ENCODE assay signal across 19 cellular contexts in the genomic region with DNA sequence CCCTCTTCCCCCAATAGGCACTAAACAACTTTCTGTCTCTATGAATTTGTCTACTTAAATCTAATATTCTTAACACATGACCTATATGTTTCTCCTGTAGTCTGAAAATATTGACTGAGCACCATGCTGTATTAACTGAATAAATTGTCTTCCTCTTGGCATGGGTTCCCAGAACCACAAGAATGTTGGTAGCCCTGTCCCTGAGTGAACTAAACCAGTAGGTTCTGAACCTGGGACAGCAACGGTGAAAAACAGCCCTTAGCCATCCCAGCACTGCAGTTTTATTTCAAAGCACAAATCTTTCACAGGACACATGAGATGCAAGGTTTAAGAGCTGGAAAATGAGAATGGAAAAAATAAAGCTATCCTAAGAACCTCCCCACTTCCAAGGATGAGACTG. TPM values are rescaled to one million over a fixed set of nuclear protein-coding genes. Genes with fewer than 3 reads are reported as not detected.
DNase-seq lines count a peak whose midpoint lies in the region; ATAC-seq and TF ChIP-seq lines count a peak whose summit lies in the region.
"Had no signal": no experiment of that assay in that cellular context is flagged by ENCODE, and none has a peak within 500 bp of the region (broad histone marks: within the 10 kb centered on the region; RNA-seq: fewer than 3 reads in every experiment).

No MANE protein-coding gene starts in this region.

- no peak overlapping the region for H3K18ac ChIP-seq in mesenchymal stem cell (ENCODE audit: low read depth in 1 of 2, low read length in 2 of 2)

- H3K4me1 ChIP-seq in breast epithelium (no peaks in the 10 kb centered on the region), mesenchymal stem cell (ENCODE audit: control insufficient read depth, insufficient read depth, low read depth, low read length) (peaks cover 7% of the 10 kb centered on the region), tibial artery (peaks cover 0 to 33% (median 11%) of the 10 kb centered on the region in 4 donors)
- H3K4me1 ChIP-seq: BLaER1 treated with 17β-estradiol and CSF1 and Interleukin-3, amounts not matched to agents 10 nM and 100 nM; right atrium auricular region had no signal

- H3K79me1 ChIP-seq in mesenchymal stem cell (replicated peaks; ENCODE audit: low read length, poor library complexity, severe bottlenecking), result no peaks in the 10 kb centered on the region

- H3K14ac ChIP-seq in mesenchymal stem cell (ENCODE audit: low read length in 2 of 2), result no peak overlapping the region

- H2BK12ac ChIP-seq in mesenchymal stem cell (ENCODE audit: low read length in 2 of 2), result no peak overlapping the region

- H3K27ac ChIP-seq in breast epithelium (peak overlapping the region; percentile 63 to 66), mesenchymal stem cell (ENCODE audit: low read length, poor library complexity, severe bottlenecking) (peak overlapping the region; percentile 13), tibial artery (no peak overlapping the region)
- H3K27ac ChIP-seq: BLaER1 treated with 17β-estradiol and CSF1 and Interleukin-3, amounts not matched to agents 10 nM and 100 nM; right atrium auricular region; RWPE1 had no signal

- H2BK120ac ChIP-seq in mesenchymal stem cell (ENCODE audit: low read depth, low read length), result no peak overlapping the region

- TF ChIP-seq CTCF in LNCaP clone FGC (IDR thresholded peaks at IDR 0.05; ENCODE audit: control insufficient read depth, extremely low read depth, insufficient read depth), result no peak
- no peak for TF ChIP-seq CTCF in breast epithelium (IDR thresholded peaks at IDR 0.05)
- TF ChIP-seq CTCF in tibial artery (IDR thresholded peaks at IDR 0.05), result no peak

- H4K8ac ChIP-seq in mesenchymal stem cell (ENCODE audit: low read length), result no peak overlapping the region

- H3K9me3 ChIP-seq in breast epithelium, result no peaks in the 10 kb centered on the region
- H3K9me3 ChIP-seq in mesenchymal stem cell (ENCODE audit: control insufficient read depth, low read length), result no peaks in the 10 kb centered on the region
- no peaks in the 10 kb centered on the region for H3K9me3 ChIP-seq in tibial artery
- H3K9me3 ChIP-seq: right atrium auricular region had no signal

- H3K23ac ChIP-seq in mesenchymal stem cell (ENCODE audit: low read length in 2 of 2), result no peak overlapping the region

- H3K4me3 ChIP-seq in LNCaP clone FGC (ENCODE audit: low read depth, low read length), result no peak overlapping the region
- H3K4me3 ChIP-seq in breast epithelium, result no peak overlapping the region
- no peak overlapping the region for H3K4me3 ChIP-seq in mesenchymal stem cell (ENCODE audit: insufficient read depth in 1 of 2, low read depth in 1 of 2, low read length in 2 of 2)
- H3K4me3 ChIP-seq in tibial artery, result no peak overlapping the region
- H3K4me3 ChIP-seq: BLaER1 treated with 17β-estradiol and CSF1 and Interleukin-3, amounts not matched to agents 10 nM and 100 nM; right atrium auricular region had no signal

- H4K91ac ChIP-seq in mesenchymal stem cell (ENCODE audit: low read length), result peak overlapping the region; percentile 57

- H3K9ac ChIP-seq in mesenchymal stem cell (ENCODE audit: low read length), result no peak overlapping the region
- H3K9ac ChIP-seq: BLaER1 treated with 17β-estradiol and CSF1 and Interleukin-3, amounts not matched to agents 10 nM and 100 nM had no signal

- H3K36me3 ChIP-seq in breast epithelium (no peaks in the 10 kb centered on the region), mesenchymal stem cell (ENCODE audit: control insufficient read depth in 1 of 2, insufficient read depth in 2 of 2, low read depth in 1 of 2, low read length in 2 of 2) (no peaks in the 10 kb centered on the region), tibial artery (no peaks in the 10 kb centered on the region)
- H3K36me3 ChIP-seq: BLaER1 treated with 17β-estradiol and CSF1 and Interleukin-3, amounts not matched to agents 10 nM and 100 nM; right atrium auricular region had no signal

- no peak overlapping the region for H3K4ac ChIP-seq in mesenchymal stem cell (ENCODE audit: low read depth in 1 of 2, low read length in 2 of 2)

- 67% methylated on average over 1 of the region's 1 CpG for WGBS in mesenchymal stem cell

- no peak for ATAC-seq in GM21367 (IDR thresholded peaks at IDR 0.05; ENCODE audit: unreplicated experiment)
- no peak for ATAC-seq in GM18505 (IDR thresholded peaks at IDR 0.05; ENCODE audit: unreplicated experiment)
- ATAC-seq: naive thymus-derived CD4-positive, alpha-beta T cell; stimulated activated naive CD8-positive, alpha-beta T cell treated with anti-CD3 and anti-CD28 coated beads, Interleukin-15, Interleukin-2, amounts not matched to agents 100 U/mL and 50 U/mL, for 24 hours had no signal

- no peak overlapping the region for H3K4me2 ChIP-seq in mesenchymal stem cell (ENCODE audit: low read length, poor library complexity, severe bottlenecking)
- H3K4me2 ChIP-seq: BLaER1 treated with 17β-estradiol and CSF1 and Interleukin-3, amounts not matched to agents 10 nM and 100 nM had no signal

- DNase-seq in AG20443 (ENCODE audit: low spot score) (peak; percentile 53), LNCaP clone FGC (ENCODE audit: low read depth) (peak; percentile 43), breast epithelium (ENCODE audit: low spot score in 2 of 2) (peak in 1 of 2 donors; percentile 55), mesenchymal stem cell (peak; percentile 29), NCI-H774 (lab: John Stamatoyannopoulos, UW) (no peak), tibial artery (no peak)
- DNase-seq: activated CD4-positive, alpha-beta T cell treated with anti-CD3 and anti-CD28 coated beads, Interleukin-2, amount 10 ng/mL, durations not matched to agents 7 days and 5 days; naive thymus-derived CD4-positive, alpha-beta T cell; NCI-H2081 treated with DMSO at 0.1 percent for 48 hours; NCI-H345; NCI-H82; stimulated activated CD4-positive, alpha-beta T cell treated with anti-CD3 and anti-CD28 coated beads, Interleukin-12 subunit alpha, Interleukin-12 subunit beta, amount 100 ng/mL, for 4 hours; stimulated activated CD4-positive, alpha-beta T cell treated with anti-CD3 and anti-CD28 coated beads, Interleukin-4, amount 100 ng/mL, for 4 hours; stimulated activated naive CD8-positive, alpha-beta T cell treated with anti-CD3 and anti-CD28 coated beads, Interleukin-15, Interleukin-2, amounts not matched to agents 100 U/mL and 50 U/mL, for 24 hours had no signal

- no peak overlapping the region for H2AFZ ChIP-seq in mesenchymal stem cell (ENCODE audit: low read depth, low read length)

- H2BK15ac ChIP-seq in mesenchymal stem cell (ENCODE audit: low read depth, poor library complexity, severe bottlenecking), result no peak overlapping the region

- H3K27me3 ChIP-seq in breast epithelium (no peaks in the 10 kb centered on the region), mesenchymal stem cell (ENCODE audit: control insufficient read depth in 1 of 2, insufficient read depth in 1 of 2, low read length in 2 of 2) (no peaks in the 10 kb centered on the region), tibial artery (no peaks in the 10 kb centered on the region)
- H3K27me3 ChIP-seq: BLaER1 treated with 17β-estradiol and CSF1 and Interleukin-3, amounts not matched to agents 10 nM and 100 nM; right atrium auricular region had no signal

- intact Hi-C loops in breast epithelium (cut with DNase I; ENCODE audit: low total_unique reads), result loop anchor here (10.0 kb wide), 1 partner anchor 1995 kb away; no protein-coding TSS in a partner anchor
- intact Hi-C loops in tibial artery (cut with DNase I; ENCODE audit: low total_unique reads), result no loop called here

- TF ChIP-seq POLR2A in breast epithelium (IDR thresholded peaks at IDR 0.05) (no peak), GM18505 (IDR thresholded peaks at IDR 0.05; ENCODE audit: borderline replicate concordance, extremely low read depth, insufficient read depth, insufficient read length) (no peak)

- H2AK5ac ChIP-seq in mesenchymal stem cell (ENCODE audit: low read length, severe bottlenecking), result no peak overlapping the region

- no peak overlapping the region for H2BK5ac ChIP-seq in mesenchymal stem cell (ENCODE audit: low read depth, low read length, poor library complexity, severe bottlenecking)

RNA-seq across cellular contexts. Expression of gene HSP90B1, which starts 20.4 kb away (rescaled TPM):
- total RNA-seq in breast epithelium, result 100 to 1,000 TPM; 341 to 456 (median 362) TPM
- polyA plus RNA-seq in mesenchymal stem cell (2013, experiment 1 of 2), result 898 TPM
- 923 TPM for polyA plus RNA-seq in mesenchymal stem cell (2013, experiment 2 of 2)

RNA-seq across cellular contexts. Expression of gene TDG, which starts 55.9 kb away (rescaled TPM):
- 10 to 100 TPM; 14.4 to 37.5 (median 29.8) TPM for total RNA-seq in breast epithelium
- 36.6 TPM for polyA plus RNA-seq in mesenchymal stem cell (2013, experiment 1 of 2)
- polyA plus RNA-seq in mesenchymal stem cell (2013, experiment 2 of 2), result 38.0 TPM

Comparison
In these comparisons a context has a peak if more than half of its experiments do, and no peak if none do; other contexts are left out.
1. DNase-seq: peak in AG20443 (single experiment), LNCaP clone FGC (single experiment) and mesenchymal stem cell (single experiment); none in NCI-H774 (single experiment) and tibial artery (0 of 2).
2. H3K27ac ChIP-seq: peak in breast epithelium (2 of 2) and mesenchymal stem cell (single experiment); none in tibial artery (0 of 2).